ENCODE assay signal across 8 cellular contexts in genomic region chr2:41860078-41860514, GRCh38.
DNase-seq lines count a peak whose midpoint lies in the region; ATAC-seq and TF ChIP-seq lines count a peak whose summit lies in the region.
"Not testable (repeated sequence)": the region's sequence is repeated elsewhere in the genome, so short reads cannot be mapped to it uniquely, and the experiment has no call there.

No MANE protein-coding gene starts in this region.

- TF ChIP-seq POLR2A in HCT116 (IDR thresholded peaks at IDR 0.05; ENCODE audit: borderline replicate concordance, extremely low read depth, insufficient read depth, insufficient read length); stomach (IDR thresholded peaks at IDR 0.05): not testable (repeated sequence)

- H2AFZ ChIP-seq in HCT116 (ENCODE audit: low read depth, low read length, poor library complexity, severe bottlenecking) (peak overlapping the region; percentile 91), PC-3 (ENCODE audit: low read length) (peak overlapping the region; percentile 21)

- H3F3A ChIP-seq in PC-3 (ENCODE audit: low read length, unreplicated experiment): not testable (repeated sequence)

- H3K9me2 ChIP-seq in HCT116 (ENCODE audit: insufficient read depth); PC-3 (replicated peaks; ENCODE audit: low read length): not testable (repeated sequence)

- DNase-seq in AG10803 (ENCODE audit: low read depth) (peak; percentile 62), HCT116 (ENCODE audit: low read depth, low spot score) (peak; percentile 35), PC-3 (peak; percentile 84), colonic mucosa (peak; percentile 58), fibroblast of villous mesenchyme (ENCODE audit: low read depth) (peak; percentile 48), mucosa of gallbladder (ENCODE audit: low spot score) (peak; percentile 20), stomach (peak; percentile 45)

- H3K36me3 ChIP-seq in HCT116 (ENCODE audit: control insufficient read depth in 1 of 2, insufficient read depth in 2 of 2, low read length in 2 of 2); PC-3 (ENCODE audit: low read depth, low read length); colonic mucosa; stomach: not testable (repeated sequence)

- not testable (repeated sequence) for H3K4me3 ChIP-seq in AG10803 (ENCODE audit: low read length); colonic mucosa; fibroblast of villous mesenchyme (ENCODE audit: low read depth, low read length); stomach
- H3K4me3 ChIP-seq in HCT116 (replicated peaks in 1 of 2; ENCODE audit: low read depth in 1 of 2, low read length in 2 of 2) (peak overlapping the region; percentile 6 to 29; a peak in 2 of 4 replicates), PC-3 (ENCODE audit: low read length) (peak overlapping the region; percentile 32; the same call in 1 of the 2 replicates)

- H3K9me3 ChIP-seq in HCT116 (ENCODE audit: control insufficient read depth in 1 of 2, insufficient read depth in 1 of 2, low read depth in 1 of 2, low read length in 2 of 2); PC-3 (ENCODE audit: low read length); colonic mucosa; stomach: not testable (repeated sequence)

- not testable (repeated sequence) for H3K27ac ChIP-seq in HCT116 (ENCODE audit: low read depth, low read length)
- H3K27ac ChIP-seq in PC-3 (ENCODE audit: low read length): peak overlapping the region; percentile 87
- peak overlapping the region; percentile 81 for H3K27ac ChIP-seq in VCaP
- H3K27ac ChIP-seq in colonic mucosa: peak overlapping the region; percentile 8
- peak overlapping the region; percentile 69 to 89 (median 72) for H3K27ac ChIP-seq in stomach

- BruUV-seq in HCT116 (replicated peaks; lab: Mats Ljungman, UMichigan); PC-3 (replicated peaks; lab: Mats Ljungman, UMichigan): not testable (repeated sequence)

- not testable (repeated sequence) for H3K27me3 ChIP-seq in HCT116 (ENCODE audit: insufficient read depth, low read length); PC-3 (ENCODE audit: low read length); colonic mucosa; stomach

- H4K20me1 ChIP-seq in HCT116 (ENCODE audit: insufficient read depth); PC-3 (ENCODE audit: low read length): not testable (repeated sequence)

- TF ChIP-seq EP300 in stomach (IDR thresholded peaks at IDR 0.05): not testable (repeated sequence)

- not testable (repeated sequence) for TF ChIP-seq RAD21 in HCT116 (IDR thresholded peaks at IDR 0.05; ENCODE audit: low read depth)

- WGBS in stomach, 5 donors: 32 to 51% (median 39%) methylated on average over 7 of the region's 7 CpGs

- CTCF ChIA-PET in HCT116 (lab: Charles Lee) (interaction anchor here (1.2 to 3.1 kb wide), 4 partner anchors 8 to 227 kb away, joined by 4 to 15 read pairs (median 6); no protein-coding TSS in a partner anchor), PC-3 (lab: Charles Lee) (interaction anchor here (0.9 kb wide), 2 partner anchors 9 to 227 kb away, joined by 4 read pairs; no protein-coding TSS in a partner anchor)

- H3K9ac ChIP-seq in HCT116 (ENCODE audit: low read length) (peak overlapping the region; percentile 29; the same call in 1 of the 2 replicates), PC-3 (ENCODE audit: low read length) (peak overlapping the region; percentile 28; the same call in 1 of the 2 replicates)
- H3K9ac ChIP-seq in colonic mucosa (ENCODE audit: low read depth in 2 of 2, low read length in 2 of 2): not testable (repeated sequence)

- not testable (repeated sequence) for H3K79me2 ChIP-seq in HCT116 (ENCODE audit: insufficient read depth, low read length); PC-3 (ENCODE audit: low read length)

- RAD21 ChIA-PET in HCT116 (lab: Charles Lee; ENCODE audit: low non-redundant PET in 1 of 2, low total read pairs in 2 of 2, uncharacterized antibody in 2 of 2, unreplicated experiment in 2 of 2): interaction anchor here in 1 of 2 experiments (1.2 kb wide), 1 partner anchor 227 kb away, joined by 3 read pairs; no protein-coding TSS in a partner anchor

- intact Hi-C loops in HCT116 (cut with micrococcal nuclease) (loop anchor here (10.0 kb wide), 1 partner anchor 805 kb away; no protein-coding TSS in a partner anchor), PC-3 (cut with micrococcal nuclease) (loop anchor here (2.0 to 5.0 kb wide), 3 partner anchors 107 to 337 kb away; no protein-coding TSS in a partner anchor)
- intact Hi-C loops in colonic mucosa (cut with DNase I); stomach (cut with DNase I; ENCODE audit: low total_unique reads): not testable (repeated sequence)

- H3K4me2 ChIP-seq in HCT116 (ENCODE audit: low read length) (peak overlapping the region; percentile 65), PC-3 (ENCODE audit: low read length) (peak overlapping the region; percentile 80)

- POLR2A ChIA-PET in HCT116 (lab: Charles Lee): interaction anchor here (0.6 kb wide), 1 partner anchor 525 kb away, joined by 8 read pairs; no protein-coding TSS in a partner anchor
- POLR2A ChIA-PET in PC-3 (lab: Charles Lee; ENCODE audit: unreplicated experiment): interaction anchor here (0.7 kb wide), 1 partner anchor 336 kb away, joined by 4 read pairs; no protein-coding TSS in a partner anchor

- ATAC-seq in HCT116 (peak; percentile 87), PC-3 (peak; percentile 93)

- TF ChIP-seq CTCF in AG10803 (conservative IDR thresholded peaks at IDR 0.05; ENCODE audit: low read length); HCT116 (IDR thresholded peaks at IDR 0.05 in 2 of 3, conservative IDR thresholded peaks at IDR 0.05 in 1 of 3; ENCODE audit: borderline replicate concordance in 1 of 3, insufficient read depth in 1 of 3, low read depth in 2 of 3, low read length in 2 of 3); PC-3 (conservative IDR thresholded peaks at IDR 0.05; ENCODE audit: low read depth, low read length); VCaP (conservative IDR thresholded peaks at IDR 0.05); colonic mucosa (IDR thresholded peaks at IDR 0.05); fibroblast of villous mesenchyme (IDR thresholded peaks at IDR 0.05; ENCODE audit: insufficient read depth, low read depth, low read length); stomach (IDR thresholded peaks at IDR 0.05): not testable (repeated sequence)

- H3K4me1 ChIP-seq in HCT116 (ENCODE audit: control insufficient read depth in 1 of 2, insufficient read depth in 2 of 2, low read length in 2 of 2): peaks cover 2 to 16% of the 10 kb centered on the region in 2 experiments; a peak in 3 of 4 replicates
- H3K4me1 ChIP-seq in PC-3 (ENCODE audit: insufficient read depth, low read length): peaks cover 28% of the 10 kb centered on the region
- not testable (repeated sequence) for H3K4me1 ChIP-seq in colonic mucosa, stomach

TF ChIP-seq in HCT116, 20 proteins besides CTCF, POLR2A, EP300 and RAD21:
- peak; percentile 77 for TF ChIP-seq SP1 (IDR thresholded peaks at IDR 0.05; ENCODE audit: low read depth)
- peak; percentile 39; the same call in 1 of the 2 replicates for TF ChIP-seq CEBPB (IDR thresholded peaks at IDR 0.05; ENCODE audit: low read depth)
- peak; percentile 91 for TF ChIP-seq FOSL1 (IDR thresholded peaks at IDR 0.05; ENCODE audit: low read depth)
- peak; percentile 71 for TF ChIP-seq CBX3 (IDR thresholded peaks at IDR 0.05; ENCODE audit: low read depth)
- TF ChIP-seq JUND (IDR thresholded peaks at IDR 0.05): peak; percentile 81
- peak; percentile 48 for TF ChIP-seq MAX (IDR thresholded peaks at IDR 0.05)

Comparison
In these comparisons a context has a peak if more than half of its experiments do, and no peak if none do; other contexts are left out.
1. DNase-seq: peak in every context shown above with its lines; median percentile 84 in PC-3; 62 in AG10803; 58 in colonic mucosa; 48 in fibroblast of villous mesenchyme; 45 in stomach; 35 in HCT116; 20 in mucosa of gallbladder.